Comparison of ENCODE assay signal across 29 cellular contexts in genomic region chr13:71046360-71047079, GRCh38.
"Had no signal": no experiment of that assay in that cellular context is flagged by ENCODE, and none has a peak within 500 bp of the region (broad histone marks: within the 10 kb centered on the region; RNA-seq: fewer than 3 reads in every experiment).

No MANE protein-coding gene starts in this region.

- DNase-seq: activated CD4-positive, alpha-beta memory T cell treated with anti-CD3 and anti-CD28 coated beads for 36 hours; activated CD4-positive, alpha-beta T cell treated with anti-CD3 and anti-CD28 coated beads, Interleukin-2, amount 10 ng/mL, durations not matched to agents 24 days and 14 days; activated CD4-positive, CD25-positive, alpha-beta regulatory T cell treated with anti-CD3 and anti-CD28 coated beads, Interleukin-2, amount 50 U/mL, for 72 hours; activated CD8-positive, alpha-beta memory T cell treated with anti-CD3 and anti-CD28 coated beads, Interleukin-2, amount 50 U/mL, for 4 hours; activated gamma-delta T cell; activated naive CD4-positive, alpha-beta T cell treated with anti-CD3 and anti-CD28 coated beads, Interleukin-2, amount 10 ng/mL, durations not matched to agents 7 days and 5 days; activated T-cell treated with anti-CD3 and anti-CD28 coated beads, Interleukin-2, amount 50 U/mL, for 1 hour; amniotic stem cell; brain microvascular endothelial cell; caudate nucleus; cortex of kidney; esophagus squamous epithelium; foreskin melanocyte; heart right ventricle; left cardiac atrium; midbrain; naive thymus-derived CD4-positive, alpha-beta T cell; occipital lobe; stimulated activated CD4-positive, alpha-beta T cell treated with anti-CD3 and anti-CD28 coated beads, Interleukin-15, amount 100 ng/mL, for 24 hours; stimulated activated CD4-positive, alpha-beta T cell treated with anti-CD3 and anti-CD28 coated beads, Interleukin-2, amount 100 ng/mL, for 24 hours; stimulated activated naive CD4-positive, alpha-beta T cell; T-helper 17 cell; T1000; tibial artery; WERI-Rb-1 had no signal

- H3K36me3 ChIP-seq: brain microvascular endothelial cell, esophagus squamous epithelium, heart right ventricle, right atrium auricular region, suprapubic skin, tibial artery, WERI-Rb-1 had no signal

- H3K4me1 Mint-ChIP-seq: activated CD4-positive, alpha-beta T cell treated with anti-CD3 and anti-CD28 coated beads, Interleukin-2, amount 10 ng/mL, durations not matched to agents 24 days and 14 days; activated naive CD4-positive, alpha-beta T cell treated with anti-CD3 and anti-CD28 coated beads, Interleukin-2, amount 10 ng/mL, durations not matched to agents 7 days and 5 days; naive thymus-derived CD4-positive, alpha-beta T cell; T-helper 17 cell had no signal

- H3K36me3 Mint-ChIP-seq: activated CD4-positive, alpha-beta memory T cell treated with anti-CD3 and anti-CD28 coated beads for 36 hours; activated naive CD4-positive, alpha-beta T cell treated with anti-CD3 and anti-CD28 coated beads, Interleukin-2, amount 10 ng/mL, durations not matched to agents 7 days and 5 days; naive thymus-derived CD4-positive, alpha-beta T cell had no signal

- H3K4me3 Mint-ChIP-seq: activated CD4-positive, alpha-beta memory T cell treated with anti-CD3 and anti-CD28 coated beads for 36 hours; activated CD4-positive, alpha-beta T cell treated with anti-CD3 and anti-CD28 coated beads, Interleukin-2, amount 10 ng/mL, durations not matched to agents 24 days and 14 days; activated naive CD4-positive, alpha-beta T cell treated with anti-CD3 and anti-CD28 coated beads, Interleukin-2, amount 10 ng/mL, durations not matched to agents 7 days and 5 days; naive thymus-derived CD4-positive, alpha-beta T cell; T-helper 17 cell had no signal

- H3K27ac Mint-ChIP-seq: activated CD4-positive, alpha-beta memory T cell treated with anti-CD3 and anti-CD28 coated beads for 36 hours; activated CD4-positive, alpha-beta T cell treated with anti-CD3 and anti-CD28 coated beads, Interleukin-2, amount 10 ng/mL, durations not matched to agents 24 days and 14 days; activated naive CD4-positive, alpha-beta T cell treated with anti-CD3 and anti-CD28 coated beads, Interleukin-2, amount 10 ng/mL, durations not matched to agents 7 days and 5 days; naive thymus-derived CD4-positive, alpha-beta T cell; T-helper 17 cell had no signal

- H3K4me1 ChIP-seq: esophagus squamous epithelium, heart right ventricle, parathyroid adenoma, right atrium auricular region, suprapubic skin, tibial artery had no signal

- H3K4me3 ChIP-seq: esophagus squamous epithelium, heart right ventricle, right atrium auricular region, suprapubic skin, tibial artery had no signal

- H3K27me3 ChIP-seq: brain microvascular endothelial cell, esophagus squamous epithelium, heart right ventricle, right atrium auricular region, suprapubic skin, tibial artery had no signal

- H3K9ac ChIP-seq: parathyroid adenoma had no signal

- H3K9me3 ChIP-seq: esophagus squamous epithelium, right atrium auricular region, suprapubic skin, tibial artery had no signal

- H3K27ac ChIP-seq: brain microvascular endothelial cell, epithelial cell of prostate, esophagus squamous epithelium, heart right ventricle, parathyroid adenoma, right atrium auricular region, suprapubic skin, tibial artery, WERI-Rb-1 had no signal

- ATAC-seq: heart right ventricle; left cardiac atrium; naive thymus-derived CD4-positive, alpha-beta T cell; T-helper 17 cell had no signal

- H3K27me3 Mint-ChIP-seq: activated CD4-positive, alpha-beta memory T cell treated with anti-CD3 and anti-CD28 coated beads for 36 hours; activated CD4-positive, alpha-beta T cell treated with anti-CD3 and anti-CD28 coated beads, Interleukin-2, amount 10 ng/mL, durations not matched to agents 24 days and 14 days; activated naive CD4-positive, alpha-beta T cell treated with anti-CD3 and anti-CD28 coated beads, Interleukin-2, amount 10 ng/mL, durations not matched to agents 7 days and 5 days; naive thymus-derived CD4-positive, alpha-beta T cell; T-helper 17 cell had no signal

- H3K9me3 Mint-ChIP-seq: activated CD4-positive, alpha-beta memory T cell treated with anti-CD3 and anti-CD28 coated beads for 36 hours; activated CD4-positive, alpha-beta T cell treated with anti-CD3 and anti-CD28 coated beads, Interleukin-2, amount 10 ng/mL, durations not matched to agents 24 days and 14 days; activated naive CD4-positive, alpha-beta T cell treated with anti-CD3 and anti-CD28 coated beads, Interleukin-2, amount 10 ng/mL, durations not matched to agents 7 days and 5 days had no signal

- H2AFZ ChIP-seq: parathyroid adenoma had no signal
